Comparison of ENCODE assay signal across 12 cellular contexts in genomic region chr12:96420255-96420930, GRCh38. TPM values are rescaled to one million over a fixed set of nuclear protein-coding genes. Genes with fewer than 3 reads are reported as not detected.
DNase-seq lines count a peak whose midpoint lies in the region; ATAC-seq and TF ChIP-seq lines count a peak whose summit lies in the region.
"Had no signal": no experiment of that assay in that cellular context is flagged by ENCODE, and none has a peak within 500 bp of the region (broad histone marks: within the 10 kb centered on the region; RNA-seq: fewer than 3 reads in every experiment).

No MANE protein-coding gene starts in this region.

- peak overlapping the region; percentile 40 for H2AFZ ChIP-seq in ACC112 (ENCODE audit: low read length, unreplicated experiment)

- H3K36me3 ChIP-seq in ACC112 (ENCODE audit: insufficient read depth, low read length): peaks cover 15% of the 10 kb centered on the region; the same call in 1 of the 2 replicates

- H3K27me3 ChIP-seq in ACC112 (ENCODE audit: insufficient read depth, low read length): no peaks in the 10 kb centered on the region

- H3K4me1 ChIP-seq in ACC112 (ENCODE audit: control insufficient read depth, insufficient read depth, low read length, unreplicated experiment): peaks cover 55% of the 10 kb centered on the region

- H3K79me2 ChIP-seq in ACC112 (ENCODE audit: control insufficient read depth, insufficient read depth, low read length, unreplicated experiment): peaks cover 9% of the 10 kb centered on the region

- DNase-seq in activated naive CD8-positive, alpha-beta T cell treated with anti-CD3 and anti-CD28 coated beads, Interleukin-2, amount 50 U/mL, for 24 hours: no peak
- no peak for DNase-seq in naive thymus-derived CD8-positive, alpha-beta T cell
- DNase-seq in erythroblast (lab: John Stamatoyannopoulos, UW): no peak
- no peak for DNase-seq in activated gamma-delta T cell treated with Interleukin-2 at 50 U/mL for 16 hours
- DNase-seq: C1 segment of cervical spinal cord, NCI-H2171, occipital lobe had no signal

- POLR2A ChIA-PET in naive thymus-derived CD8-positive, alpha-beta T cell (lab: Charles Lee): interaction anchor here (0.9 kb wide), 1 partner anchor 25 kb away, joined by 3 read pairs; no protein-coding TSS in a partner anchor

- peak overlapping the region; percentile 68 for H3K4me3 ChIP-seq in ACC112 (ENCODE audit: low read depth, low read length)

- peaks cover 37% of the 10 kb centered on the region for H3K4me1 Mint-ChIP-seq in activated naive CD8-positive, alpha-beta T cell treated with anti-CD3 and anti-CD28 coated beads, Interleukin-2, amount 50 U/mL, for 24 hours
- peaks cover 6 to 31% (median 17%) of the 10 kb centered on the region in 4 donors for H3K4me1 Mint-ChIP-seq in naive thymus-derived CD8-positive, alpha-beta T cell

- ATAC-seq in GM19351 (IDR thresholded peaks at IDR 0.05; ENCODE audit: unreplicated experiment) (peak; percentile 1), GM19397 (IDR thresholded peaks at IDR 0.05; ENCODE audit: unreplicated experiment) (no peak), HG03442 (IDR thresholded peaks at IDR 0.05; ENCODE audit: unreplicated experiment) (no peak)
- ATAC-seq in activated naive CD8-positive, alpha-beta T cell treated with anti-CD3 and anti-CD28 coated beads, Interleukin-2, amount 50 U/mL, for 24 hours: no peak
- ATAC-seq in naive thymus-derived CD8-positive, alpha-beta T cell: no peak

- H3K27ac ChIP-seq in ACC112 (ENCODE audit: low read depth, low read length): peak overlapping the region; percentile 93

- TF ChIP-seq POLR2A in erythroblast (IDR thresholded peaks at IDR 0.05; ENCODE audit: low read length): no peak

- peak overlapping the region; percentile 15 for H3K27ac Mint-ChIP-seq in activated naive CD8-positive, alpha-beta T cell treated with anti-CD3 and anti-CD28 coated beads, Interleukin-2, amount 50 U/mL, for 24 hours
- peak overlapping the region in 9 of 10 donors; percentile 40 to 93 (median 91) for H3K27ac Mint-ChIP-seq in naive thymus-derived CD8-positive, alpha-beta T cell

- no peak overlapping the region for H3K4me3 Mint-ChIP-seq in activated naive CD8-positive, alpha-beta T cell treated with anti-CD3 and anti-CD28 coated beads, Interleukin-2, amount 50 U/mL, for 24 hours
- peak overlapping the region; percentile 54 to 85 (median 72) for H3K4me3 Mint-ChIP-seq in naive thymus-derived CD8-positive, alpha-beta T cell

- no peaks in the 10 kb centered on the region for H3K9me3 Mint-ChIP-seq in activated naive CD8-positive, alpha-beta T cell treated with anti-CD3 and anti-CD28 coated beads, Interleukin-2, amount 50 U/mL, for 24 hours
- H3K9me3 Mint-ChIP-seq in naive thymus-derived CD8-positive, alpha-beta T cell: no peaks in the 10 kb centered on the region

- peaks cover 4% of the 10 kb centered on the region for H3K36me3 Mint-ChIP-seq in activated naive CD8-positive, alpha-beta T cell treated with anti-CD3 and anti-CD28 coated beads, Interleukin-2, amount 50 U/mL, for 24 hours (ENCODE audit: low read depth)
- H3K36me3 Mint-ChIP-seq in naive thymus-derived CD8-positive, alpha-beta T cell: no peaks in the 10 kb centered on the region
- H3K36me3 Mint-ChIP-seq: stimulated activated naive B cell treated with anti-CD40 and anti-IgM and Interleukin-4, amounts not matched to agents 10 μg/mL and 1 μg/mL and 100 μg/mL, for 72 hours had no signal

- H3K27me3 Mint-ChIP-seq in activated naive CD8-positive, alpha-beta T cell treated with anti-CD3 and anti-CD28 coated beads, Interleukin-2, amount 50 U/mL, for 24 hours: no peaks in the 10 kb centered on the region
- no peaks in the 10 kb centered on the region for H3K27me3 Mint-ChIP-seq in naive thymus-derived CD8-positive, alpha-beta T cell
- H3K27me3 Mint-ChIP-seq: stimulated activated naive B cell treated with anti-CD40 and anti-IgM and Interleukin-4, amounts not matched to agents 10 μg/mL and 1 μg/mL and 100 μg/mL, for 72 hours had no signal

RNA-seq across cellular contexts. Expression of gene CDK17, which starts 20.2 kb away (rescaled TPM):
- 10 to 100 TPM; 73.2 to 75.6 TPM for total RNA-seq in naive thymus-derived CD8-positive, alpha-beta T cell
- polyA plus RNA-seq in naive thymus-derived CD8-positive, alpha-beta T cell: 10 to 100 TPM; 22.1 to 32.2 (median 26.6) TPM
